ENCODE assay signal across 8 cellular contexts in genomic region chr13:37869756-37870488, GRCh38. TPM values are rescaled to one million over a fixed set of nuclear protein-coding genes. Genes with fewer than 3 reads are reported as not detected.
DNase-seq lines count a peak whose midpoint lies in the region; ATAC-seq and TF ChIP-seq lines count a peak whose summit lies in the region.

TRPC4 (minus strand) TSS chr13:37869772; CDS start chr13:37783333, 86,439 bp downstream.

- DNase-seq in Caki2 (ENCODE audit: low read depth): peak; percentile 72
- peak; percentile 59 to 83 for DNase-seq in cardiac muscle cell (ENCODE audit: low read depth in 1 of 2, low spot score in 1 of 2)
- DNase-seq in pons (ENCODE audit: low spot score): peak; percentile 17
- DNase-seq in stimulated activated naive CD4-positive, alpha-beta T cell treated with Interleukin-2 at 50 U/mL for 16 hours (lab: John Stamatoyannopoulos, UW): no peak

- H3K27me3 ChIP-seq in cardiac muscle cell: peaks cover 25% of the 10 kb centered on the region

- peak; percentile 72 for TF ChIP-seq RAD21 in Ishikawa (IDR thresholded peaks at IDR 0.05; ENCODE audit: low read depth)

- no peak for TF ChIP-seq EP300 in Ishikawa (IDR thresholded peaks at IDR 0.05; ENCODE audit: borderline replicate concordance)

- ATAC-seq in HG02763 (IDR thresholded peaks at IDR 0.05; ENCODE audit: unreplicated experiment) (no peak), HG03432 (IDR thresholded peaks at IDR 0.05; ENCODE audit: unreplicated experiment) (no peak)

- in situ Hi-C loops in Caki2 (cut with HindIII; ENCODE audit: low pct_unique_long_range_greater_than_20kb, low sequenced_read_pairs): no loop called here

- no peak within 1 kb of the TSS for H3K27ac ChIP-seq in cardiac muscle cell

- H3K36me3 ChIP-seq in cardiac muscle cell: no peaks in the 10 kb centered on the region

- peak; percentile 46; the same call in 1 of the 2 replicates for TF ChIP-seq CTCF in WI38 (IDR thresholded peaks at IDR 0.05; ENCODE audit: low read depth, low read length)
- peak; percentile 63 for TF ChIP-seq CTCF in cardiac muscle cell (IDR thresholded peaks at IDR 0.05; ENCODE audit: low read depth, low read length)

- H3K9me3 ChIP-seq in cardiac muscle cell (ENCODE audit: low read depth): no peaks in the 10 kb centered on the region

- peak within 1 kb of the TSS; percentile 80 for H3K4me3 ChIP-seq in WI38 (ENCODE audit: low read depth, low read length)
- H3K4me3 ChIP-seq in cardiac muscle cell: peak within 1 kb of the TSS; percentile 44

- no peaks in the 10 kb centered on the region for H3K4me1 ChIP-seq in cardiac muscle cell (ENCODE audit: low read depth)

TF ChIP-seq in Ishikawa, 13 proteins besides CTCF, POLR2A, EP300 and RAD21:
- no peak for TF ChIP-seq USF1 (IDR thresholded peaks at IDR 0.05)
- no peak for TF ChIP-seq ZBTB7A (IDR thresholded peaks at IDR 0.05; ENCODE audit: low read depth)
- TF ChIP-seq MAX (IDR thresholded peaks at IDR 0.05): peak; percentile 39
- peak; percentile 72 for TF ChIP-seq NFIC (IDR thresholded peaks at IDR 0.05)

RNA-seq across cellular contexts. Expression of gene TRPC4, which starts in this region (rescaled TPM):
- 1.3 and 2.3 TPM in 2 replicates for total RNA-seq in Caki2 (2014; rRNA removed; shearing (Covaris generic); ENCODE audit: low replicate concordance)
- 0.09 and 0.28 TPM in 2 replicates for total RNA-seq in cardiac muscle cell
- polyA plus RNA-seq in cardiac muscle cell: 0.28 TPM in 1 of 2 replicates, not detected in the other

Comparison
In these comparisons a context has a peak if more than half of its experiments do, and no peak if none do; other contexts are left out.
1. Peak in DNase-seq and H3K4me3 ChIP-seq in cardiac muscle cell; RNA of the gene not detected or under 1 TPM.